ENCODE assay signal across 9 cellular contexts in the genomic region with DNA sequence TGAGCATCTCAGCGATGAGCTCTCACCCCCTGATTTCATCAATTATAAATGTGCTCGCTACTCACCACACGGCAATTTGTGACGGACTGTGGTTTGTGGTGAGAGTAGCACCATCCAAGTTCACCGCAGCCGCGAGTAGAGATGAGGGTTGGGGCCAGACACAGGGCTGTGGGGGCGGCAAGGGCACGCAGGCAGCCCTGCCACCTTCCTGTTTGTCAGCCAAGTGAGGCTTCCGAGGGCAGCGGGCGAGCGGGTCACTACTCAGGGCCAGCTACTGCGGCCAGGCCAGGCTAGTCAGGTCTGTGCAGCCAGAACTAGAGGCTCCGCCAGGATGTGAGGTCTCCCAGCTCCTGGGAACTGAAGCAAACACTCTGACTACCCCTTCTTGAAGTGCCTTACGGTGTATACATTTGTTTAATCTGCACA. TPM values are rescaled to one million over a fixed set of nuclear protein-coding genes. Genes with fewer than 3 reads are reported as not detected.
DNase-seq lines count a peak whose midpoint lies in the region; ATAC-seq and TF ChIP-seq lines count a peak whose summit lies in the region.
"Had no signal": no experiment of that assay in that cellular context is flagged by ENCODE, and none has a peak within 500 bp of the region (broad histone marks: within the 10 kb centered on the region; RNA-seq: fewer than 3 reads in every experiment).

No MANE protein-coding gene starts in this region.

- peaks cover 6% of the 10 kb centered on the region for H3K27me3 Mint-ChIP-seq in neural progenitor cell (ENCODE audit: insufficient read depth, low read depth)

- H3F3A ChIP-seq in neural progenitor cell (ENCODE audit: low read depth) = peaks cover 5% of the 10 kb centered on the region

- no peaks in the 10 kb centered on the region for H3K36me3 Mint-ChIP-seq in neural progenitor cell

- TF ChIP-seq CTCF in neural progenitor cell (IDR thresholded peaks at IDR 0.05) = no peak

- no peaks in the 10 kb centered on the region for H4K20me1 ChIP-seq in neural progenitor cell (ENCODE audit: low read depth)

- no peak overlapping the region for H3K4me3 Mint-ChIP-seq in neural progenitor cell

- peak; percentile 25 for DNase-seq in stimulated activated naive CD4-positive, alpha-beta T cell treated with Interleukin-2 at 50 U/mL for 16 hours (lab: John Stamatoyannopoulos, UW)
- no peak for DNase-seq in stimulated activated naive CD4-positive, alpha-beta T cell (lab: John Stamatoyannopoulos, UW)
- DNase-seq in UCSD-AML1 (lab: John Stamatoyannopoulos, UW; ENCODE audit: unreplicated experiment) (peak; percentile 73), glomerular visceral epithelial cell (ENCODE audit: extremely low spot score) (peak; percentile 97), neural progenitor cell (ENCODE audit: low spot score) (no peak), ureter (ENCODE audit: low spot score) (no peak)
- DNase-seq in effector CD8-positive, alpha-beta T cell (lab: John Stamatoyannopoulos, UW) = no peak
- DNase-seq: nucleus accumbens had no signal

- no peak for ATAC-seq in GM18520 (IDR thresholded peaks at IDR 0.05; ENCODE audit: unreplicated experiment)

- H3K27ac ChIP-seq in neural progenitor cell = no peak overlapping the region

- no peak overlapping the region for H3K4me3 ChIP-seq in neural progenitor cell

- no peak overlapping the region for H3K9ac ChIP-seq in neural progenitor cell

- H3K4me2 ChIP-seq in neural progenitor cell = no peak overlapping the region

- no peaks in the 10 kb centered on the region for H3K9me3 Mint-ChIP-seq in neural progenitor cell

- no peaks in the 10 kb centered on the region for H3K36me3 ChIP-seq in neural progenitor cell

- H3K4me1 Mint-ChIP-seq in neural progenitor cell = peaks cover 37% of the 10 kb centered on the region

- no peak overlapping the region for H2AFZ ChIP-seq in neural progenitor cell (replicated peaks)

- no peaks in the 10 kb centered on the region for H3K27me3 ChIP-seq in neural progenitor cell

- H3K9me3 ChIP-seq in neural progenitor cell (ENCODE audit: low read depth) = no peaks in the 10 kb centered on the region

- no peak overlapping the region for H3K27ac Mint-ChIP-seq in neural progenitor cell

- no peaks in the 10 kb centered on the region for H3K79me2 ChIP-seq in neural progenitor cell (ENCODE audit: low read depth)

- H3K4me1 ChIP-seq in neural progenitor cell = peaks cover 10% of the 10 kb centered on the region

RNA-seq across cellular contexts. Expression of gene MEOX1, which starts 39.6 kb away (rescaled TPM):
- total RNA-seq in neural progenitor cell (ENCODE audit: low replicate concordance) (0.59 TPM in 1 of 2 replicates, not detected in the other), ureter (9.8 TPM)

RNA-seq across cellular contexts. Expression of gene SOST, which starts 57.3 kb away (rescaled TPM):
- total RNA-seq in neural progenitor cell (ENCODE audit: low replicate concordance) (0.06 TPM in 1 of 2 replicates, not detected in the other), ureter (not detected)

Comparison
In these comparisons a context has a peak if more than half of its experiments do, and no peak if none do; other contexts are left out.
1. DNase-seq: peak in stimulated activated naive CD4-positive, alpha-beta T cell treated with Interleukin-2 at 50 U/mL for 16 hours (single experiment), UCSD-AML1 (single experiment) and glomerular visceral epithelial cell (single experiment); none in stimulated activated naive CD4-positive, alpha-beta T cell (0 of 6), effector CD8-positive, alpha-beta T cell (single experiment), neural progenitor cell (single experiment) and ureter (single experiment).